Comparison of ENCODE assay signal across 8 cellular contexts in the genomic region with DNA sequence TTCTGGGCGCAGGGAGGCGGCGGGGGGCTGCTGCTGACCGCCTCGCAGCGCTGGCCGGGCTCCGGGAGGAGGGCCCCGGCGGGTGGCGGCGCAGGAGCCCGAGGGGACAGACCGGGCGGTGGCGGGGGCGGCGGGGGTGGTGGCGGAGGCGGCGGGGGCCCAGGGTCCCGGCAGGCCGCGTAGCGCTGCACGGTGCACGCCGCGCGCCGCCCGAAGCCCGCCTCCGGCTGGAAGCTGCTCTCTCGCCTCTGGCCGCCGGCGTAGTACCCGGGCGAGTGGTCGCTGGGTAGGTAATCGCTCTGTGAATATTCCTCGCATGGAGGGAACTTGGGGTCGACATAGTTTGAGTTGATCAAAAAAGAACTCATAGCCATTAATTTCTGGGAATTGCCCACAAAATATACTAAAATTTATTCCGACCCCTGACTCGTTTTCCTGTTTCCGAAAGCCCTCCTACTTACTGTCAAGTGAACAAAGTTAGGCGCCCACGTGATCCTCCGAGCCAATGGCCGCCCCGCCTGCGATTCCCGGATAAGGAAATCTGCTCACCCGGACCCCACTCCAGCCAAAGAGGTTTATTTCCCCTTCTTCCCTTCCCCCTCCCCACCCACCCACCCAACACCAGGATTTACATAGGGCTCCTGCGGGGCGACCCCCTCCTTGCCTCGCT. TPM values are rescaled to one million over a fixed set of nuclear protein-coding genes. Genes with fewer than 3 reads are reported as not detected.
DNase-seq lines count a peak whose midpoint lies in the region; ATAC-seq and TF ChIP-seq lines count a peak whose summit lies in the region.

Gene HOXB4 (minus strand): TSS at position 405 of the 670 bp plus-strand sequence. CDS start 31 bp downstream, at position 374.

- H3K4me1 Mint-ChIP-seq in activated T-helper 17 cell treated with anti-CD3 and anti-CD28 coated beads, Interleukin-2, amount 50 U/mL, for 72 hours: peaks cover 9% of the 10 kb centered on the region
- H3K4me1 Mint-ChIP-seq in progenitor cell of endocrine pancreas (ENCODE audit: low read depth): peaks cover 11% of the 10 kb centered on the region

- H3K27ac ChIP-seq in DOHH2 (ENCODE audit: low read depth, low read length) (peak within 1 kb of the TSS; percentile 54), OCI-LY7 (ENCODE audit: low read depth, low read length, poor library complexity, severe bottlenecking) (peak within 1 kb of the TSS; percentile 44)

- no peaks in the 10 kb centered on the region for H4K20me1 ChIP-seq in DOHH2 (ENCODE audit: control insufficient read depth, insufficient read depth, low read depth, low read length)
- H4K20me1 ChIP-seq in OCI-LY7 (ENCODE audit: insufficient read depth, low read length): no peaks in the 10 kb centered on the region

- no peaks in the 10 kb centered on the region for H3K36me3 Mint-ChIP-seq in activated T-helper 17 cell treated with anti-CD3 and anti-CD28 coated beads, Interleukin-2, amount 50 U/mL, for 72 hours (ENCODE audit: low read depth)
- no peaks in the 10 kb centered on the region for H3K36me3 Mint-ChIP-seq in progenitor cell of endocrine pancreas (ENCODE audit: insufficient read depth)

- peaks cover 9% of the 10 kb centered on the region; the same call in 1 of the 2 replicates for H3F3A ChIP-seq in DOHH2 (ENCODE audit: control insufficient read depth, insufficient read depth)

- H3K27me3 ChIP-seq in DOHH2 (ENCODE audit: control insufficient read depth, low read length): peaks cover 39% of the 10 kb centered on the region

- H2AFZ ChIP-seq in OCI-LY7 (ENCODE audit: low read length): peak within 1 kb of the TSS; percentile 70

- H3K9me2 ChIP-seq in DOHH2 (replicated peaks; ENCODE audit: control insufficient read depth, low read length): no peaks in the 10 kb centered on the region
- no peaks in the 10 kb centered on the region for H3K9me2 ChIP-seq in OCI-LY7 (ENCODE audit: insufficient read depth, low read length)

- intact Hi-C loops in OCI-LY7 (cut with micrococcal nuclease; ENCODE audit: unreplicated experiment): no loop called here

- H3K36me3 ChIP-seq in DOHH2 (ENCODE audit: control insufficient read depth, low read length): peaks cover 4% of the 10 kb centered on the region; the same call in 1 of the 2 replicates
- H3K36me3 ChIP-seq in OCI-LY7 (ENCODE audit: insufficient read depth, low read length): peaks cover 5% of the 10 kb centered on the region; the same call in 1 of the 2 replicates

- H3K9me3 ChIP-seq in DOHH2 (ENCODE audit: control insufficient read depth, insufficient read depth, low read length) (no peaks in the 10 kb centered on the region), OCI-LY7 (ENCODE audit: low read length) (no peaks in the 10 kb centered on the region)

- peak within 1 kb of the TSS; percentile 91 for H3K4me2 ChIP-seq in DOHH2 (ENCODE audit: low read length)
- peak within 1 kb of the TSS; percentile 85 for H3K4me2 ChIP-seq in OCI-LY7 (ENCODE audit: low read length)

- H3K9me3 Mint-ChIP-seq in activated T-helper 17 cell treated with anti-CD3 and anti-CD28 coated beads, Interleukin-2, amount 50 U/mL, for 72 hours: no peaks in the 10 kb centered on the region
- no peaks in the 10 kb centered on the region for H3K9me3 Mint-ChIP-seq in progenitor cell of endocrine pancreas (ENCODE audit: low read depth)

- H3K4me3 Mint-ChIP-seq in activated T-helper 17 cell treated with anti-CD3 and anti-CD28 coated beads, Interleukin-2, amount 50 U/mL, for 72 hours: peak within 1 kb of the TSS; percentile 91
- H3K4me3 Mint-ChIP-seq in progenitor cell of endocrine pancreas (ENCODE audit: low read depth): peak within 1 kb of the TSS; percentile 75

- TF ChIP-seq CTCF in DOHH2 (IDR thresholded peaks at IDR 0.05; ENCODE audit: low read depth, low read length, poor library complexity, severe bottlenecking) (no peak), OCI-LY7 (conservative IDR thresholded peaks at IDR 0.05; ENCODE audit: low read length) (no peak), progenitor cell of endocrine pancreas (IDR thresholded peaks at IDR 0.05; ENCODE audit: unreplicated experiment) (no peak)

- POLR2A ChIA-PET in OCI-LY7 (lab: Charles Lee): no interaction called here

- DNase-seq in OCI-LY7 (ENCODE audit: low spot score): peak; percentile 85
- DNase-seq in glomerular endothelial cell (ENCODE audit: extremely low read depth, low read depth, low spot score): no peak
- DNase-seq in progenitor cell of endocrine pancreas (ENCODE audit: low spot score, unreplicated experiment): no peak
- DNase-seq in DMS 273 (lab: John Stamatoyannopoulos, UW; ENCODE audit: unreplicated experiment): no peak
- DNase-seq in GOT3 (lab: John Stamatoyannopoulos, UW): no peak

- CTCF ChIA-PET in OCI-LY7 (lab: Charles Lee; ENCODE audit: unreplicated experiment): no interaction called here

- ATAC-seq in HG02642 (IDR thresholded peaks at IDR 0.05; ENCODE audit: poor library complexity, unreplicated experiment): peak; percentile 58
- ATAC-seq in activated T-helper 17 cell treated with anti-CD3 and anti-CD28 coated beads, Interleukin-2, amount 50 U/mL, for 72 hours (replicated peaks): peak; percentile 88

- peaks cover 29% of the 10 kb centered on the region for H3K4me1 ChIP-seq in DOHH2 (ENCODE audit: control insufficient read depth, low read length)
- peaks cover 19% of the 10 kb centered on the region for H3K4me1 ChIP-seq in OCI-LY7 (ENCODE audit: insufficient read depth, low read length, poor library complexity, severe bottlenecking)

- H3K79me2 ChIP-seq in DOHH2 (ENCODE audit: control insufficient read depth, low read length): peaks cover 12% of the 10 kb centered on the region
- H3K79me2 ChIP-seq in OCI-LY7 (ENCODE audit: insufficient read depth, low read depth, low read length): peaks cover 6% of the 10 kb centered on the region; the same call in 1 of the 2 replicates

- peak within 1 kb of the TSS; percentile 84 for H3K27ac Mint-ChIP-seq in activated T-helper 17 cell treated with anti-CD3 and anti-CD28 coated beads, Interleukin-2, amount 50 U/mL, for 72 hours
- H3K27ac Mint-ChIP-seq in progenitor cell of endocrine pancreas: peak within 1 kb of the TSS; percentile 78

- BruUV-seq in OCI-LY7 (replicated peaks; lab: Mats Ljungman, UMichigan): no TSS peak

- H3K4me3 ChIP-seq in DOHH2 (ENCODE audit: low read length) (peak within 1 kb of the TSS; percentile 78), OCI-LY7 (ENCODE audit: low read depth, low read length, poor library complexity, severe bottlenecking) (peak within 1 kb of the TSS; percentile 85)

- peaks cover 31% of the 10 kb centered on the region for H3K27me3 Mint-ChIP-seq in activated T-helper 17 cell treated with anti-CD3 and anti-CD28 coated beads, Interleukin-2, amount 50 U/mL, for 72 hours
- peaks cover 61% of the 10 kb centered on the region for H3K27me3 Mint-ChIP-seq in progenitor cell of endocrine pancreas

RNA-seq across cellular contexts. Expression of gene HOXB4, which starts in this region (rescaled TPM):
- total RNA-seq in OCI-LY7 (2014; rRNA removed; shearing (Covaris generic)): 7.2 and 7.4 TPM in 2 replicates
- total RNA-seq in OCI-LY7 (2022): 8.9 and 9.2 TPM in 2 replicates
- 1 to 10 TPM; 2.6 to 2.8 TPM for total RNA-seq in activated T-helper 17 cell treated with anti-CD3 and anti-CD28 coated beads, Interleukin-2, amount 50 U/mL, for 72 hours
- 7.9 and 10.3 TPM in 2 replicates for total RNA-seq in glomerular endothelial cell
- 3.4 and 6.0 TPM in 2 replicates for total RNA-seq in progenitor cell of endocrine pancreas
